ENCODE assay signal across 21 cellular contexts in genomic region chr18:30175061-30175574, GRCh38.
"Had no signal": no experiment of that assay in that cellular context is flagged by ENCODE, and none has a peak within 500 bp of the region (broad histone marks: within the 10 kb centered on the region; RNA-seq: fewer than 3 reads in every experiment).

No MANE protein-coding gene starts in this region.

- H3K36me3 ChIP-seq: left lung, neutrophil, pancreas, right atrium auricular region had no signal

- H3K4me1 ChIP-seq: body of pancreas, foreskin keratinocyte, left lung, pancreas, psoas muscle, right atrium auricular region had no signal

- ATAC-seq: activated T-cell treated with anti-CD3 and anti-CD28 coated beads, Interleukin-2, amount 50 U/mL, for 72 hours; body of pancreas; foreskin keratinocyte; left lung; naive thymus-derived CD8-positive, alpha-beta T cell; pancreas; psoas muscle; stimulated activated naive B cell treated with anti-CD40 and anti-IgM and Interleukin-4, amounts not matched to agents 10 μg/mL and 1 μg/mL and 100 μg/mL, for 72 hours; T-helper 17 cell had no signal

- H3K4me3 ChIP-seq: body of pancreas, left lung, lung, pancreas, psoas muscle, right atrium auricular region had no signal

- H3K9me3 ChIP-seq: body of pancreas, neutrophil, pancreas, psoas muscle, right atrium auricular region had no signal

- H3K27ac ChIP-seq: body of pancreas, foreskin keratinocyte, left lung, neutrophil, pancreas, psoas muscle, right atrium auricular region had no signal

- DNase-seq: activated CD4-positive, alpha-beta memory T cell treated with anti-CD3 and anti-CD28 coated beads, Interleukin-2, amount 10 ng/mL, durations not matched to agents 7 days and 5 days; activated CD4-positive, alpha-beta T cell treated with anti-CD3 and anti-CD28 coated beads for 48 hours; activated effector memory CD4-positive, alpha-beta T cell treated with Interleukin-2 at 50 U/mL for 16 hours; activated T-cell treated with anti-CD3 and anti-CD28 coated beads, Interleukin-2, amount 50 U/mL, for 72 hours; anterior cingulate cortex; body of pancreas; caudate nucleus; effector CD4-positive, alpha-beta T cell; erythroblast; foreskin keratinocyte; naive thymus-derived CD8-positive, alpha-beta T cell; psoas muscle; stimulated activated CD4-positive, alpha-beta T cell treated with anti-CD3 and anti-CD28 coated beads, Interleukin-1b, Interleukin-23, amount 100 ng/mL, for 48 hours; stimulated activated naive B cell treated with anti-CD40 and anti-IgM and Interleukin-4, amounts not matched to agents 10 μg/mL and 1 μg/mL and 100 μg/mL, for 72 hours; SW 1271; T-helper 17 cell had no signal

- H3K27me3 ChIP-seq: body of pancreas, foreskin keratinocyte, left lung, neutrophil, pancreas, right atrium auricular region had no signal
